23 cellular contexts compared by ENCODE assay signal in genomic region chr1:42006836-42007235, GRCh38.
DNase-seq lines count a peak whose midpoint lies in the region; ATAC-seq, FAIRE-seq and TF ChIP-seq lines count a peak whose summit lies in the region.
"Had no signal": no experiment of that assay in that cellular context is flagged by ENCODE, and none has a peak within 500 bp of the region (broad histone marks: within the 10 kb centered on the region; RNA-seq: fewer than 3 reads in every experiment).

No MANE protein-coding gene starts in this region.

- ATAC-seq in GM12878 (peak; percentile 47), foreskin keratinocyte (no peak), HG03469 (IDR thresholded peaks at IDR 0.05; ENCODE audit: unreplicated experiment) (no peak)
- ATAC-seq: activated T-cell treated with anti-CD3 and anti-CD28 coated beads, Interleukin-2, amount 50 U/mL, for 4 hours; T-helper 17 cell had no signal

- H3K27me3 ChIP-seq in GM12878 (replicated peaks in 1 of 2; ENCODE audit: control insufficient read depth in 2 of 2, insufficient read depth in 2 of 2, low read length in 1 of 2) (no peaks in the 10 kb centered on the region), foreskin keratinocyte (peaks cover 44% of the 10 kb centered on the region), transverse colon (no peaks in the 10 kb centered on the region), esophagus muscularis mucosa (no peaks in the 10 kb centered on the region)
- H3K27me3 ChIP-seq: right atrium auricular region had no signal

- peaks cover 34% of the 10 kb centered on the region for H3K4me1 ChIP-seq in GM12878 (ENCODE audit: control insufficient read depth, insufficient read depth, low read length)
- no peaks in the 10 kb centered on the region for H3K4me1 ChIP-seq in foreskin keratinocyte
- no peaks in the 10 kb centered on the region for H3K4me1 ChIP-seq in transverse colon
- no peaks in the 10 kb centered on the region for H3K4me1 ChIP-seq in esophagus muscularis mucosa
- H3K4me1 ChIP-seq: parathyroid adenoma, right atrium auricular region had no signal

- SMC1A ChIA-PET in GM12878 (lab: Charles Lee; ENCODE audit: uncharacterized antibody, unreplicated experiment): interaction anchor here (0.9 to 2.6 kb wide), 6 partner anchors 10 to 253 kb away, joined by 3 to 11 read pairs (median 4); no protein-coding TSS in a partner anchor

- CTCF ChIA-PET in GM12878 (lab: Yijun Ruan, JAX): interaction anchor here (0.7 to 1.6 kb wide), 4 partner anchors 8 to 491 kb away, joined by 3 to 4 read pairs (median 4); no protein-coding TSS in a partner anchor

- intact Hi-C loops in GM12878 (cut with micrococcal nuclease; ENCODE audit: unreplicated experiment): loop anchor here (5.0 kb wide), 1 partner anchor 50 kb away; no protein-coding TSS in a partner anchor
- intact Hi-C loops in transverse colon (cut with DNase I; ENCODE audit: low total_unique reads): no loop called here
- intact Hi-C loops in esophagus muscularis mucosa (cut with DNase I): no loop called here

- TF ChIP-seq RAD21 in GM12878 (IDR thresholded peaks at IDR 0.05; ENCODE audit: insufficient read depth, low read depth, low read length): 0 out of 2 replicates have a peak, but pooled peaks have one; percentile 2

- POLR2A ChIA-PET in GM12878 (lab: Charles Lee): interaction anchor here (0.5 to 1.4 kb wide), 4 partner anchors 37 to 1021 kb away, joined by 3 to 6 read pairs (median 4); no protein-coding TSS in a partner anchor

- H3K4me3 ChIP-seq in GM12878 (no peak overlapping the region), transverse colon (no peak overlapping the region), esophagus muscularis mucosa (no peak overlapping the region)
- H3K4me3 ChIP-seq: right atrium auricular region, SK-N-MC, thoracic aorta had no signal

- H3K4me2 ChIP-seq in GM12878 (ENCODE audit: control insufficient read depth, insufficient read depth): peak overlapping the region; percentile 8; the same call in 1 of the 2 replicates

- H3K9ac ChIP-seq in GM12878 (ENCODE audit: control insufficient read depth, insufficient read depth, low read length): no peak overlapping the region
- H3K9ac ChIP-seq: parathyroid adenoma had no signal

- peak; percentile 8 for DNase-seq in EH (ENCODE audit: low read depth)
- DNase-seq in HS-5 (ENCODE audit: low read depth): peak; percentile 52
- no peak for DNase-seq in GM12878 (ENCODE audit: low read depth, low spot score)
- peak; percentile 15 to 56 for DNase-seq in foreskin keratinocyte
- no peak for DNase-seq in transverse colon
- no peak for DNase-seq in esophagus muscularis mucosa (ENCODE audit: extremely low spot score)
- no peak for DNase-seq in GOT3 (lab: John Stamatoyannopoulos, UW)
- DNase-seq: activated CD4-positive, alpha-beta T cell treated with anti-CD3 and anti-CD28 coated beads for 48 hours; activated naive CD4-positive, alpha-beta T cell treated with Interleukin-2 at 50 U/mL for 16 hours; activated T-cell treated with anti-CD3 and anti-CD28 coated beads, Interleukin-2, amount 50 U/mL, for 4 hours; islet precursor cell; NCI-H2171 treated with DMSO at 0.1 percent for 48 hours; NCI-H524 treated with DMSO at 0.1 percent for 48 hours; stimulated activated CD4-positive, alpha-beta T cell treated with anti-CD3 and anti-CD28 coated beads, Interleukin-4, amount 100 ng/mL, for 4 hours; stimulated activated naive CD4-positive, alpha-beta T cell; T-helper 17 cell had no signal

- TF ChIP-seq CTCF in GM12878 (IDR thresholded peaks at IDR 0.05 in 2 of 3, conservative IDR thresholded peaks at IDR 0.05 in 1 of 3; ENCODE audit: control insufficient read depth in 2 of 3, extremely low read depth in 1 of 3, insufficient read depth in 1 of 3, low read depth in 3 of 3, low read length in 3 of 3): no peak
- no peak for TF ChIP-seq CTCF in foreskin keratinocyte (conservative IDR thresholded peaks at IDR 0.05)
- TF ChIP-seq CTCF in transverse colon (IDR thresholded peaks at IDR 0.05): no peak
- no peak for TF ChIP-seq CTCF in esophagus muscularis mucosa (IDR thresholded peaks at IDR 0.05)

- in situ Hi-C loops in GM12878 (cut with MboI): no loop called here
- in situ Hi-C loops in transverse colon (cut with MboI; ENCODE audit: low pct_ligation_motif_present in 1 of 4, low pct_unique_long_range_greater_than_20kb in 1 of 4, low sequenced_read_pairs in 3 of 4): no loop called here

- H3K36me3 ChIP-seq in GM12878 (ENCODE audit: control insufficient read depth in 2 of 2, insufficient read depth in 2 of 2, low read length in 1 of 2) (no peaks in the 10 kb centered on the region), transverse colon (no peaks in the 10 kb centered on the region), esophagus muscularis mucosa (no peaks in the 10 kb centered on the region)
- H3K36me3 ChIP-seq: right atrium auricular region, thoracic aorta had no signal

- H2AFZ ChIP-seq in GM12878 (ENCODE audit: control insufficient read depth, low read depth, low read length): no peak overlapping the region
- H2AFZ ChIP-seq: parathyroid adenoma had no signal

- H3K9me3 ChIP-seq in GM12878 (replicated peaks; ENCODE audit: control insufficient read depth, insufficient read depth, low read length): no peaks in the 10 kb centered on the region
- no peaks in the 10 kb centered on the region for H3K9me3 ChIP-seq in transverse colon
- H3K9me3 ChIP-seq in esophagus muscularis mucosa: no peaks in the 10 kb centered on the region
- H3K9me3 ChIP-seq: right atrium auricular region, thoracic aorta had no signal

- RAD21 ChIA-PET in GM12878 (lab: Charles Lee; ENCODE audit: unreplicated experiment): interaction anchor here (1.5 to 2.5 kb wide), 2 partner anchors 49 to 52 kb away, joined by 3 to 9 read pairs; no protein-coding TSS in a partner anchor

- TF ChIP-seq POLR2A in GM12878 (IDR thresholded peaks at IDR 0.05; ENCODE audit: low read depth, low read length) (no peak), transverse colon (IDR thresholded peaks at IDR 0.05) (no peak), esophagus muscularis mucosa (IDR thresholded peaks at IDR 0.05; ENCODE audit: low read depth) (no peak)

- TF ChIP-seq EP300 in GM12878 (IDR thresholded peaks at IDR 0.05; ENCODE audit: borderline replicate concordance in 1 of 2, control insufficient read depth in 1 of 2, low read depth in 2 of 2, low read length in 2 of 2): no peak
- TF ChIP-seq EP300 in transverse colon (IDR thresholded peaks at IDR 0.05; ENCODE audit: low read depth): no peak
- no peak for TF ChIP-seq EP300 in esophagus muscularis mucosa (IDR thresholded peaks at IDR 0.05)

- peaks cover 1% of the 10 kb centered on the region; the same call in 1 of the 2 replicates for H3K79me2 ChIP-seq in GM12878 (ENCODE audit: control insufficient read depth, insufficient read depth, low read length)
- H3K79me2 ChIP-seq: parathyroid adenoma had no signal

- no TSS peak for BruUV-seq in GM12878 (replicated peaks; lab: Mats Ljungman, UMichigan)

- H3K27ac ChIP-seq in GM12878 (ENCODE audit: control insufficient read depth, insufficient read depth): peak overlapping the region; percentile 79
- no peak overlapping the region for H3K27ac ChIP-seq in foreskin keratinocyte
- no peak overlapping the region for H3K27ac ChIP-seq in transverse colon
- no peak overlapping the region for H3K27ac ChIP-seq in esophagus muscularis mucosa (replicated peaks in 1 of 4)
- H3K27ac ChIP-seq: C4-2B, epithelial cell of prostate, parathyroid adenoma, right atrium auricular region, SK-N-MC, thoracic aorta had no signal

- no peak for FAIRE-seq in GM12878 (lab: Jason Lieb, UNC)

- 17% methylated on average over 3 of the region's 3 CpGs for WGBS in GM12878 (ENCODE audit: insufficient coverage, insufficient replicate concordance, low lambda C conversion rate, missing lambda C conversion rate)
- WGBS in transverse colon (ENCODE audit: low coverage in 1 of 2), 2 donors: 69 to 74% methylated on average over 3 of the region's 3 CpGs
- 64% methylated on average over 3 of the region's 3 CpGs for WGBS in esophagus muscularis mucosa

- H4K20me1 ChIP-seq in GM12878 (ENCODE audit: control insufficient read depth, insufficient read depth): no peaks in the 10 kb centered on the region

TF ChIP-seq in GM12878, 131 proteins besides CTCF, POLR2A, EP300 and RAD21:
- TF ChIP-seq KDM1A (IDR thresholded peaks at IDR 0.05; ENCODE audit: borderline replicate concordance) (no peak), EZH2 (IDR thresholded peaks at IDR 0.05; ENCODE audit: borderline replicate concordance, control insufficient read depth, low read depth, low read length) (no peak)

Comparison
In these comparisons a context has a peak if more than half of its experiments do, and no peak if none do; other contexts are left out.
1. DNase-seq: peak in EH (single experiment), HS-5 (single experiment) and foreskin keratinocyte (2 of 2); none in GM12878 (single experiment), transverse colon (single experiment), esophagus muscularis mucosa (single experiment) and GOT3 (single experiment).